8 cellular contexts compared by ENCODE assay signal in the genomic region with DNA sequence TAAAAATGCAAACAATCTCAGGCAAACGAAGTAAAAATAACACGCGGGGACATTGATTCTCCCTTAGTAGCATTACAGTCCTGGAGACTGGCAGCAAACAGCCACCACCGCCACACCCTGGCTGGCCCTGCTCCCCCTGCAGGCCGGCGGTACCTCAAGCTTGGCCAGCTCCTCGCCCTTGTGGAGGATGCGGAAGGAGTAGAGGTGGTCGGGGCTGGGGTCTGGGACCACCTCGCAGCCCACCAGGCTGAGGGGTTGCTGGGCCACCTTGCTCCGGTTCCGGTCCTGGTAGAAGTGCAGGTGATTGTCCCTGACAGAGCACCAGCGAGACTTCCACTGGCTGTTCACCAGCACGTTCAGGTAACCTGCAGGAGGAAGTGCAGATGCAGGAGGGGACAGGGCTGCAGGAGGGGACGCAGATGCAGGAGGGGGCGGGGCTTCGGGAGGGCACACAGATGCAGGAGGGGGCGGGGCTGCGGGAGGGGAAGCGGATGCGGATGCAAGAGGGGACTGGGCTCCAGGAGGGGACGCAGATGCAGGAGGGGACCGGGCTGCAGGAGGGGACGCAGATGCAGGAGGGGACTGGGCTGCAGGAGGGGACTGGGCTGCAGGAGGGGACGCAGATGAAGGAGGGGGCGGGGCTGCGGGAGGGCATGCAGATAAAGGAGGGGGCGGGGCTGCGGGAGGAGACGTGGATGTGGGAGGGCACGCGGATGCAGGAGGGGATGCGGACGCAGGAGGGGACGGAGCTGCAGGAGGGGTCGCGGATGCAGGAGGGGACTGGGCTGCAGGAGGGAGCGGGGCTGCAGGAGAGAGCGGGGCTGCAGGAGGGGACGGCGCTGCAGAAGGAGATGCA.
A peak's percentile ranks its signal among the peaks of the same experiment; 100 is the strongest.
DNase-seq lines count a peak whose midpoint lies in the region; ATAC-seq and TF ChIP-seq lines count a peak whose summit lies in the region.

No MANE protein-coding gene starts in this region.

- H3K4me1 Mint-ChIP-seq in CD4-positive, alpha-beta memory T cell: peaks cover 5 to 13% (median 8%) of the 10 kb centered on the region in 4 donors
- H3K4me1 Mint-ChIP-seq in activated naive CD8-positive, alpha-beta T cell treated with anti-CD3 and anti-CD28 coated beads, Interleukin-2, amount 10 ng/mL, durations not matched to agents 7 days and 5 days: peaks cover 11% of the 10 kb centered on the region

- intact Hi-C loops in CD4-positive, alpha-beta memory T cell (cut with micrococcal nuclease): loop anchor here (1.0 to 5.0 kb wide), 8 partner anchors 130 to 599 kb away; a partner anchor contains a TSS

- peak overlapping the region; percentile 53 to 83 for H3K4me3 ChIP-seq in CD4-positive, alpha-beta memory T cell (ENCODE audit: low read length in 2 of 2)
- H3K4me3 ChIP-seq in iPS-18a (ENCODE audit: low read length): peak overlapping the region; percentile 82

- peaks cover 7% of the 10 kb centered on the region for H3K4me1 ChIP-seq in CD4-positive, alpha-beta memory T cell (ENCODE audit: insufficient read depth, low read length)
- H3K4me1 ChIP-seq in iPS-18a (ENCODE audit: control insufficient read depth, low read depth, low read length): peaks cover 4% of the 10 kb centered on the region

- H3K27me3 Mint-ChIP-seq in CD4-positive, alpha-beta memory T cell: no peaks in the 10 kb centered on the region
- peaks cover 3% of the 10 kb centered on the region for H3K27me3 Mint-ChIP-seq in activated naive CD8-positive, alpha-beta T cell treated with anti-CD3 and anti-CD28 coated beads, Interleukin-2, amount 10 ng/mL, durations not matched to agents 7 days and 5 days

- ATAC-seq in GM19397 (IDR thresholded peaks at IDR 0.05; ENCODE audit: unreplicated experiment): peak; percentile 59
- ATAC-seq in HG03571 (IDR thresholded peaks at IDR 0.05; ENCODE audit: unreplicated experiment): peak; percentile 46
- ATAC-seq in SK-N-SH treated with all-trans-retinoic acid at 6 μM for 48 hours: peak; percentile 86
- peak; percentile 79 for ATAC-seq in activated naive CD8-positive, alpha-beta T cell treated with anti-CD3 and anti-CD28 coated beads, Interleukin-2, amount 10 ng/mL, durations not matched to agents 7 days and 5 days (ENCODE audit: low read depth)

- CTCF ChIA-PET in CD4-positive, alpha-beta memory T cell (lab: Charles Lee; ENCODE audit: partially characterized antibody): interaction anchor here (0.8 to 4.2 kb wide), 55 partner anchors 8 to 825 kb away, joined by 3 to 86 read pairs (median 4); a partner anchor contains a TSS

- peak; percentile 40 to 68 (median 53) for DNase-seq in CD4-positive, alpha-beta memory T cell
- peak; percentile 76 for DNase-seq in activated naive CD8-positive, alpha-beta T cell treated with anti-CD3 and anti-CD28 coated beads, Interleukin-2, amount 10 ng/mL, durations not matched to agents 7 days and 5 days
- DNase-seq in stimulated activated CD4-positive, alpha-beta T cell treated with anti-CD3 and anti-CD28 coated beads, Interleukin-15, amount 100 ng/mL, for 24 hours: peak; percentile 79
- no peak for DNase-seq in NCI-H128 (lab: John Stamatoyannopoulos, UW; ENCODE audit: unreplicated experiment)

- peaks cover 5 to 9% of the 10 kb centered on the region in 2 donors for H3K36me3 Mint-ChIP-seq in CD4-positive, alpha-beta memory T cell
- H3K36me3 Mint-ChIP-seq in activated naive CD8-positive, alpha-beta T cell treated with anti-CD3 and anti-CD28 coated beads, Interleukin-2, amount 10 ng/mL, durations not matched to agents 7 days and 5 days: no peaks in the 10 kb centered on the region

- H3K4me3 Mint-ChIP-seq in CD4-positive, alpha-beta memory T cell: peak overlapping the region; percentile 85 to 95 (median 89)
- H3K4me3 Mint-ChIP-seq in activated naive CD8-positive, alpha-beta T cell treated with anti-CD3 and anti-CD28 coated beads, Interleukin-2, amount 10 ng/mL, durations not matched to agents 7 days and 5 days: peak overlapping the region; percentile 94

- no peak overlapping the region for H3K9ac ChIP-seq in iPS-18a (ENCODE audit: low read length)

- H3K9me3 ChIP-seq in CD4-positive, alpha-beta memory T cell (ENCODE audit: control insufficient read depth in 1 of 2, low read length in 2 of 2): no peaks in the 10 kb centered on the region
- H3K9me3 ChIP-seq in iPS-18a (ENCODE audit: control insufficient read depth, low read depth, low read length): no peaks in the 10 kb centered on the region

- H3K27ac ChIP-seq in CD4-positive, alpha-beta memory T cell (ENCODE audit: low read depth, low read length): peak overlapping the region; percentile 28
- H3K27ac ChIP-seq in iPS-18a (ENCODE audit: low read length): no peak overlapping the region

- no peaks in the 10 kb centered on the region for H3K27me3 ChIP-seq in CD4-positive, alpha-beta memory T cell (ENCODE audit: insufficient read depth, low read length)
- H3K27me3 ChIP-seq in iPS-18a (ENCODE audit: control insufficient read depth, insufficient read depth, low read length): no peaks in the 10 kb centered on the region

- no peaks in the 10 kb centered on the region for H3K9me3 Mint-ChIP-seq in CD4-positive, alpha-beta memory T cell
- no peaks in the 10 kb centered on the region for H3K9me3 Mint-ChIP-seq in activated naive CD8-positive, alpha-beta T cell treated with anti-CD3 and anti-CD28 coated beads, Interleukin-2, amount 10 ng/mL, durations not matched to agents 7 days and 5 days

- POLR2A ChIA-PET in CD4-positive, alpha-beta memory T cell (lab: Charles Lee; ENCODE audit: partially characterized antibody): interaction anchor here (0.8 to 1.4 kb wide), 4 partner anchors 8 to 624 kb away, joined by 3 to 10 read pairs (median 3); a partner anchor contains a TSS
- POLR2A ChIA-PET in activated naive CD8-positive, alpha-beta T cell treated with anti-CD3 and anti-CD28 coated beads, Interleukin-2, amount 10 ng/mL, durations not matched to agents 7 days and 5 days (lab: Charles Lee): interaction anchor here (0.6 to 1.6 kb wide), 7 partner anchors 87 to 243 kb away, joined by 3 to 6 read pairs (median 5); no protein-coding TSS in a partner anchor

- H3K27ac Mint-ChIP-seq in CD4-positive, alpha-beta memory T cell: peak overlapping the region in 6 of 7 donors; percentile 24 to 87 (median 58)
- H3K27ac Mint-ChIP-seq in activated naive CD8-positive, alpha-beta T cell treated with anti-CD3 and anti-CD28 coated beads, Interleukin-2, amount 10 ng/mL, durations not matched to agents 7 days and 5 days: peak overlapping the region; percentile 88

- no peaks in the 10 kb centered on the region for H3K36me3 ChIP-seq in CD4-positive, alpha-beta memory T cell (ENCODE audit: insufficient read depth, low read length)
- no peaks in the 10 kb centered on the region for H3K36me3 ChIP-seq in iPS-18a (ENCODE audit: control insufficient read depth, low read depth, low read length)

TF ChIP-seq in SK-N-SH treated with all-trans-retinoic acid at 6 μM for 48 hours, 23 proteins besides CTCF, POLR2A, EP300 and RAD21:
- no peak for TF ChIP-seq TCF4 (CRISPR knock-in tag; IDR thresholded peaks at IDR 0.05; ENCODE audit: borderline replicate concordance)
- no peak for TF ChIP-seq GLIS3 (CRISPR knock-in tag; IDR thresholded peaks at IDR 0.05)
- no peak for TF ChIP-seq CSDC2 (CRISPR knock-in tag; IDR thresholded peaks at IDR 0.05)
- TF ChIP-seq PPARA (CRISPR knock-in tag; IDR thresholded peaks at IDR 0.05; ENCODE audit: borderline replicate concordance): no peak
- TF ChIP-seq, protein P1, sequence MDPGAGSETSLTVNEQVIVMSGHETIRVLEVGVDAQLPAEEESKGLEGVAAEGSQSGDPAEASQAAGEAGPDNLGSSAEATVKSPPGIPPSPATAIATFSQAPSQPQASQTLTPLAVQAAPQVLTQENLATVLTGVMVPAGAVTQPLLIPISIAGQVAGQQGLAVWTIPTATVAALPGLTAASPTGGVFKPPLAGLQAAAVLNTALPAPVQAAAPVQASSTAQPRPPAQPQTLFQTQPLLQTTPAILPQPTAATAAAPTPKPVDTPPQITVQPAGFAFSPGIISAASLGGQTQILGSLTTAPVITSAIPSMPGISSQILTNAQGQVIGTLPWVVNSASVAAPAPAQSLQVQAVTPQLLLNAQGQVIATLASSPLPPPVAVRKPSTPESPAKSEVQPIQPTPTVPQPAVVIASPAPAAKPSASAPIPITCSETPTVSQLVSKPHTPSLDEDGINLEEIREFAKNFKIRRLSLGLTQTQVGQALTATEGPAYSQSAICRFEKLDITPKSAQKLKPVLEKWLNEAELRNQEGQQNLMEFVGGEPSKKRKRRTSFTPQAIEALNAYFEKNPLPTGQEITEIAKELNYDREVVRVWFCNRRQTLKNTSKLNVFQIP (CRISPR knock-in tag; IDR thresholded peaks at IDR 0.05; ENCODE audit: borderline replicate concordance, low read depth): no peak
